ENCODE assay signal across 11 cellular contexts in genomic region chr6:16602035-16602434, GRCh38.
DNase-seq lines count a peak whose midpoint lies in the region; ATAC-seq, FAIRE-seq and TF ChIP-seq lines count a peak whose summit lies in the region.
"Had no signal": no experiment of that assay in that cellular context is flagged by ENCODE, and none has a peak within 500 bp of the region (broad histone marks: within the 10 kb centered on the region; RNA-seq: fewer than 3 reads in every experiment).

No MANE protein-coding gene starts in this region.

- 96% methylated on average over 3 of the region's 3 CpGs for WGBS in HepG2 (ENCODE audit: low lambda C conversion rate)

- FAIRE-seq in HepG2 (lab: Jason Lieb, UNC) = no peak
- FAIRE-seq: pancreas had no signal

- TF ChIP-seq RAD21 in HepG2 (CRISPR knock-in tag; IDR thresholded peaks at IDR 0.05) = no peak

- no peak overlapping the region for H3K4me3 ChIP-seq in HepG2 (replicated peaks in 1 of 3; ENCODE audit: insufficient read depth in 1 of 3, low read depth in 2 of 3, low read length in 3 of 3)
- no peak overlapping the region for H3K4me3 ChIP-seq in brain microvascular endothelial cell (ENCODE audit: low read depth, low read length)
- H3K4me3 ChIP-seq: pancreas had no signal

- DNase-seq in HepG2 (ENCODE audit: low spot score) (no peak), D341Med (ENCODE audit: low spot score) (no peak), foreskin melanocyte (no peak), SKM-1 (lab: John Stamatoyannopoulos, UW; ENCODE audit: unreplicated experiment) (no peak), brain microvascular endothelial cell (no peak)
- DNase-seq: dermis blood vessel endothelial cell, NCI-H510A treated with DMSO at 0.1 percent for 48 hours, pancreas had no signal

- no peak overlapping the region for H2AFZ ChIP-seq in HepG2 (ENCODE audit: low read length)

- no peaks in the 10 kb centered on the region for H3K4me1 ChIP-seq in HepG2 (ENCODE audit: insufficient read depth, low read length)
- H3K4me1 ChIP-seq: pancreas had no signal

- no peaks in the 10 kb centered on the region for H3K79me2 ChIP-seq in HepG2 (ENCODE audit: insufficient read depth, low read length)

- no peaks in the 10 kb centered on the region for H3K27me3 ChIP-seq in HepG2 (ENCODE audit: control insufficient read depth in 1 of 2, insufficient read depth in 2 of 2, low read length in 2 of 2)
- H3K27me3 ChIP-seq in brain microvascular endothelial cell (replicated peaks) = no peaks in the 10 kb centered on the region
- H3K27me3 ChIP-seq: pancreas had no signal

- no peaks in the 10 kb centered on the region for H3K9me3 ChIP-seq in HepG2 (ENCODE audit: low read length)
- H3K9me3 ChIP-seq: pancreas had no signal

- no peak for TF ChIP-seq POLR2A in HepG2 (IDR thresholded peaks at IDR 0.05; ENCODE audit: insufficient read depth in 1 of 2, low read depth in 2 of 2, low read length in 2 of 2)

- no peak overlapping the region for H3K9ac ChIP-seq in HepG2 (ENCODE audit: insufficient read depth, low read depth, low read length)

- peak; percentile 90 for ATAC-seq in GM18520 (IDR thresholded peaks at IDR 0.05; ENCODE audit: unreplicated experiment)
- peak; percentile 67 for ATAC-seq in GM19468 (IDR thresholded peaks at IDR 0.05; ENCODE audit: extremely low read depth, unreplicated experiment)
- ATAC-seq in HG03108 (IDR thresholded peaks at IDR 0.05; ENCODE audit: unreplicated experiment) = peak; percentile 89
- ATAC-seq in HepG2 = no peak
- ATAC-seq: pancreas had no signal

- H4K20me1 ChIP-seq in HepG2 (ENCODE audit: insufficient read depth, low read length) = no peaks in the 10 kb centered on the region

- H3K36me3 ChIP-seq in HepG2 (replicated peaks in 1 of 2; ENCODE audit: control insufficient read depth in 1 of 2, insufficient read depth in 2 of 2, low read length in 2 of 2) = peaks cover 5 to 6% of the 10 kb centered on the region in 2 experiments; a peak in 4 of 5 replicates
- peaks cover 4% of the 10 kb centered on the region for H3K36me3 ChIP-seq in brain microvascular endothelial cell (replicated peaks)
- H3K36me3 ChIP-seq: pancreas had no signal

- TF ChIP-seq CTCF in HepG2 (CRISPR knock-in tag; IDR thresholded peaks at IDR 0.05) = no peak
- TF ChIP-seq CTCF in brain microvascular endothelial cell (IDR thresholded peaks at IDR 0.05; ENCODE audit: low read depth, low read length, missing control alignments) = no peak

- TF ChIP-seq EP300 in HepG2 (IDR thresholded peaks at IDR 0.05; ENCODE audit: low read depth in 2 of 2, low read length in 2 of 2) (no peak), HepG2 (CRISPR knock-in tag; IDR thresholded peaks at IDR 0.05; ENCODE audit: borderline replicate concordance) (no peak)

- CTCF ChIA-PET in HepG2 (lab: Yijun Ruan, JAX; ENCODE audit: low intra/inter-chr PET ratio, low total read pairs) = no interaction called here

- in situ Hi-C loops in HepG2 (cut with HindIII; ENCODE audit: extremely low pct_ligation_motif_present, low pct_unique_long_range_greater_than_20kb) (no loop called here), brain microvascular endothelial cell (cut with HindIII; ENCODE audit: low pct_ligation_motif_present, low sequenced_read_pairs) (no loop called here)

- H3K27ac ChIP-seq in HepG2 (ENCODE audit: extremely low read length, insufficient read depth, low read length) (no peak overlapping the region), brain microvascular endothelial cell (no peak overlapping the region)
- H3K27ac ChIP-seq: pancreas had no signal

- BruUV-seq in HepG2 (replicated peaks; lab: Mats Ljungman, UMichigan) = no TSS peak

- intact Hi-C loops in HepG2 (cut with micrococcal nuclease; ENCODE audit: unreplicated experiment) = no loop called here

- no peak overlapping the region for H3K4me2 ChIP-seq in HepG2 (ENCODE audit: low read depth, low read length)

- POLR2A ChIA-PET in HepG2 (lab: Yijun Ruan, JAX) = no interaction called here

TF ChIP-seq in HepG2, 621 proteins besides CTCF, POLR2A, EP300 and RAD21:
- no peak for TF ChIP-seq ZNF230 (CRISPR knock-in tag; IDR thresholded peaks at IDR 0.05)
- no peak for TF ChIP-seq NAIF1 (CRISPR knock-in tag; IDR thresholded peaks at IDR 0.05; ENCODE audit: borderline replicate concordance)
- TF ChIP-seq, protein P1, sequence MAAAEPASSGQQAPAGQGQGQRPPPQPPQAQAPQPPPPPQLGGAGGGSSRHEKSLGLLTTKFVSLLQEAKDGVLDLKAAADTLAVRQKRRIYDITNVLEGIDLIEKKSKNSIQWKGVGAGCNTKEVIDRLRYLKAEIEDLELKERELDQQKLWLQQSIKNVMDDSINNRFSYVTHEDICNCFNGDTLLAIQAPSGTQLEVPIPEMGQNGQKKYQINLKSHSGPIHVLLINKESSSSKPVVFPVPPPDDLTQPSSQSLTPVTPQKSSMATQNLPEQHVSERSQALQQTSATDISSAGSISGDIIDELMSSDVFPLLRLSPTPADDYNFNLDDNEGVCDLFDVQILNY (CRISPR knock-in tag; conservative IDR thresholded peaks at IDR 0.05) = no peak
- peak; percentile 61 for TF ChIP-seq RBM22 (optimal IDR thresholded peaks at IDR 0.05; ENCODE audit: low read length)
- no peak for TF ChIP-seq JARID2 (CRISPR knock-in tag; IDR thresholded peaks at IDR 0.05; ENCODE audit: insufficient replicate concordance)
- no peak for TF ChIP-seq ZBTB8A (CRISPR knock-in tag; IDR thresholded peaks at IDR 0.05; ENCODE audit: borderline replicate concordance, low read depth)
